ENCODE assay signal across 30 cellular contexts in genomic region chr3:166593776-166594175, GRCh38.
"Had no signal": no experiment of that assay in that cellular context is flagged by ENCODE, and none has a peak within 500 bp of the region (broad histone marks: within the 10 kb centered on the region; RNA-seq: fewer than 3 reads in every experiment).

No MANE protein-coding gene starts in this region.

- DNase-seq: activated effector memory CD4-positive, alpha-beta T cell treated with anti-CD3 and anti-CD28 coated beads, Interleukin-2, amount 50 U/mL, for 16 hours; activated effector memory CD4-positive, alpha-beta T cell treated with Interleukin-2 at 50 U/mL for 16 hours; activated gamma-delta T cell; activated gamma-delta T cell treated with Interleukin-2 at 50 U/mL for 16 hours; activated naive CD4-positive, alpha-beta T cell; activated naive CD4-positive, alpha-beta T cell treated with anti-CD3 and anti-CD28 coated beads for 36 hours; activated naive CD4-positive, alpha-beta T cell treated with anti-CD3 and anti-CD28 coated beads, Interleukin-2, amount 10 ng/mL, durations not matched to agents 7 days and 5 days; activated naive CD4-positive, alpha-beta T cell treated with anti-CD3 and anti-CD28 coated beads, Interleukin-2, amount 50 U/mL, for 16 hours; activated naive CD4-positive, alpha-beta T cell treated with Interleukin-2 at 50 U/mL for 16 hours; activated naive CD8-positive, alpha-beta T cell treated with anti-CD3 and anti-CD28 coated beads for 36 hours; activated naive CD8-positive, alpha-beta T cell treated with anti-CD3 and anti-CD28 coated beads, Interleukin-2, amount 10 ng/mL, durations not matched to agents 7 days and 5 days; activated naive CD8-positive, alpha-beta T cell treated with anti-CD3 and anti-CD28 coated beads, Interleukin-2, amount 50 U/mL, for 24 hours; activated T-cell treated with anti-CD3 and anti-CD28 coated beads, Interleukin-2, amount 50 U/mL, for 1 hour; activated T-cell treated with anti-CD3 and anti-CD28 coated beads, Interleukin-2, amount 50 U/mL, for 24 hours; activated T-cell treated with anti-CD3 and anti-CD28 coated beads, Interleukin-2, amount 50 U/mL, for 4 hours; activated T-cell treated with anti-CD3 and anti-CD28 coated beads, Interleukin-2, amount 50 U/mL, for 48 hours; activated T-cell treated with anti-CD3 and anti-CD28 coated beads, Interleukin-2, amount 50 U/mL, for 72 hours; adrenal gland; amniotic stem cell; amygdala; anterior cingulate cortex; aorta; body of pancreas; brain microvascular endothelial cell; caudate nucleus; central memory CD4-positive, alpha-beta T cell; cerebellar nuclear complex had no signal

- H3K4me3 ChIP-seq: adrenal gland, ascending aorta, body of pancreas, breast epithelium, cardiac muscle cell had no signal

- H3K27ac ChIP-seq: adrenal gland, ascending aorta, body of pancreas, brain microvascular endothelial cell, breast epithelium, cardiac muscle cell had no signal

- H3K9me3 ChIP-seq: adrenal gland, ascending aorta, body of pancreas, breast epithelium had no signal

- H3K4me1 ChIP-seq: adrenal gland, ascending aorta, body of pancreas, breast epithelium had no signal

- H3K27me3 ChIP-seq: adrenal gland, ascending aorta, body of pancreas, brain microvascular endothelial cell, breast epithelium, cardiac muscle cell had no signal

- H3K36me3 ChIP-seq: adrenal gland, ascending aorta, brain microvascular endothelial cell, breast epithelium, cardiac muscle cell had no signal
